Comparison of ENCODE assay signal across 22 cellular contexts in the genomic region with DNA sequence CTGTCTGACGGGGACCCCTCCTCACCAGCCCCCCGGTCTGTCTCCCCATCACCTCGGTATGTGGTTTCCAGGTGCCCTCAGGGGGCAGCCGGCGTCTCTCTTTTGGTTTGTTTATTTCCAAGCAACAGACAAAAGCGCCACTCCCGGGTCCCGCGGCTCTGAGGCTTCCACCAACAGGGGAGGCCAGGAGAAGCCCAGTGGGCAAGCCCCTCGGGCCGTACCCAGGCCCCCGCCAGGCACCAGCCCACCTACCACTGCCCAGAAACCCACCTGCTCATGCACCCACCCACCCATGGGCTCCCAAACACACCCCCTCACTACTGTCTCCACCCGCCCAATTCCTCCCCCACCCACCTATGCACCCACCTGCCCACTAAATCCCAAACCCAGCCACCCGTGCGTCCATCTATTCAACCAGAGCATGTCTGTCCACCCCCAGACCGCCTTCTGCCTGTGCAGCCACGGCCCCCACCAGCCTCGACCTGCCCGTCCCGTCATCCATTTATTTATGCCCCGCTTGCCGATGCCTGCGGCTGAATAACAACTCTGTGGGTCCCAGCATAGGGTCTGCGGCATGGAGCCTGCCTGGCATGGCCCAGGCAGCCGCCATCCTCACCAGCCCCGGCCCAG.
DNase-seq lines count a peak whose midpoint lies in the region; ATAC-seq, FAIRE-seq and TF ChIP-seq lines count a peak whose summit lies in the region.
"Had no signal": no experiment of that assay in that cellular context is flagged by ENCODE, and none has a peak within 500 bp of the region (broad histone marks: within the 10 kb centered on the region; RNA-seq: fewer than 3 reads in every experiment).

No MANE protein-coding gene starts in this region.

- H2AK5ac ChIP-seq in H9 (ENCODE audit: insufficient read length, low read length) = no peak overlapping the region
- no peak overlapping the region for H2AK5ac ChIP-seq in H1 (ENCODE audit: low read depth, low read length)

- H3K27me3 ChIP-seq in H9 (ENCODE audit: insufficient read depth, low read length) (no peaks in the 10 kb centered on the region), H1 (replicated peaks in 1 of 4; ENCODE audit: control insufficient read depth in 3 of 4, extremely low read depth in 1 of 4, insufficient read depth in 3 of 4, low read length in 3 of 4) (no peaks in the 10 kb centered on the region)

- H3K4me3 Mint-ChIP-seq in H9 = no peak overlapping the region
- H3K4me3 Mint-ChIP-seq: CD4-positive, alpha-beta T cell; CD8-positive, alpha-beta T cell had no signal

- H3K4ac ChIP-seq in H9 (ENCODE audit: low read depth, low read length) (no peak overlapping the region), H1 (replicated peaks; ENCODE audit: insufficient read length, low read depth, low read length) (no peak overlapping the region)

- H3K4me1 ChIP-seq in H9 (ENCODE audit: insufficient read depth, low read length) (no peaks in the 10 kb centered on the region; the same call in 1 of the 2 replicates), H1 (replicated peaks in 1 of 4; ENCODE audit: control insufficient read depth in 3 of 4, insufficient read depth in 4 of 4, low read length in 3 of 4) (no peaks in the 10 kb centered on the region)
- H3K4me1 ChIP-seq: BE2C, Caco-2 had no signal

- H2BK15ac ChIP-seq in H9 (ENCODE audit: low read depth, low read length) (no peak overlapping the region), H1 (ENCODE audit: low read length) (no peak overlapping the region)

- H2AFZ ChIP-seq in H9 (ENCODE audit: low read length) (no peak overlapping the region), H1 (ENCODE audit: low read length) (no peak overlapping the region)

- H3K9me3 ChIP-seq in H9 (ENCODE audit: control insufficient read depth, low read depth, low read length) (no peaks in the 10 kb centered on the region), H1 (ENCODE audit: insufficient read depth in 2 of 2, low read depth in 1 of 2, low read length in 1 of 2) (no peaks in the 10 kb centered on the region; a peak in 1 of 4 replicates)
- H3K9me3 ChIP-seq: BE2C, BLaER1, Caco-2 had no signal

- H3K27ac ChIP-seq in C4-2B = peak overlapping the region; percentile 76
- H3K27ac ChIP-seq in H9 (ENCODE audit: insufficient read length, low read depth, low read length) = no peak overlapping the region
- H3K27ac ChIP-seq in H1 (ENCODE audit: low read depth, low read length) = no peak overlapping the region
- H3K27ac ChIP-seq: BLaER1 had no signal

- H3K4me2 ChIP-seq in H9 (ENCODE audit: insufficient read depth, insufficient read length, low read length) (no peak overlapping the region), H1 (ENCODE audit: insufficient read depth in 1 of 2, low read depth in 2 of 2, low read length in 2 of 2) (no peak overlapping the region)
- H3K4me2 ChIP-seq: BLaER1 had no signal

- H3K4me1 Mint-ChIP-seq in H9 = peaks cover 0 to 6% of the 10 kb centered on the region in 2 experiments; a peak in 2 of 4 replicates

- peak overlapping the region; percentile 27; the same call in 1 of the 2 replicates for H3K14ac ChIP-seq in H9 (ENCODE audit: insufficient read depth, low read length)
- no peak overlapping the region for H3K14ac ChIP-seq in H1 (ENCODE audit: insufficient read length)

- no peak overlapping the region for H2BK20ac ChIP-seq in H9 (ENCODE audit: low read depth, low read length, poor library complexity, severe bottlenecking)
- H2BK20ac ChIP-seq in H1 (ENCODE audit: low read length) = no peak overlapping the region

- H3K23me2 ChIP-seq in H9 (ENCODE audit: insufficient read length, low read depth, low read length, poor library complexity, severe bottlenecking) (no peaks in the 10 kb centered on the region), H1 (ENCODE audit: low read depth, low read length) (no peaks in the 10 kb centered on the region)

- no peak overlapping the region for H4K8ac ChIP-seq in H9 (replicated peaks; ENCODE audit: insufficient read length, low read depth, low read length)
- H4K8ac ChIP-seq in H1 (ENCODE audit: extremely low read depth, insufficient read depth, low read length) = peak overlapping the region; percentile 68; the same call in 1 of the 2 replicates

- H3K36me3 ChIP-seq in H1 (ENCODE audit: control insufficient read depth in 2 of 4, insufficient read depth in 4 of 4, low read length in 3 of 4) = no peaks in the 10 kb centered on the region
- H3K36me3 ChIP-seq: BE2C, BLaER1 had no signal

- WGBS in H9 (ENCODE audit: extremely low coverage, insufficient read length, low lambda C conversion rate) = no CpG with 5 or more reads among the region's 26 CpGs
- 85% methylated on average over 17 of the region's 26 CpGs; no CpG with 5 or more reads in 1 of the 2 experiments for WGBS in H1 (ENCODE audit: extremely low coverage in 1 of 2, insufficient coverage in 1 of 2, insufficient read length in 1 of 2, insufficient replicate concordance in 2 of 2, low coverage in 1 of 2, low lambda C conversion rate in 2 of 2, missing lambda C conversion rate in 1 of 2), 2 experiments

- FAIRE-seq in H1 (lab: Jason Lieb, UNC) = no peak
- FAIRE-seq: A204.1, D721Med, GM12878, GM12892, GM18507 had no signal

- H3K79me1 ChIP-seq in H9 (ENCODE audit: insufficient read depth, low read depth, low read length, poor library complexity, severe bottlenecking) (no peaks in the 10 kb centered on the region), H1 (ENCODE audit: low read depth, low read length) (no peaks in the 10 kb centered on the region)

- POLR2A ChIA-PET in H1 (lab: Charles Lee; ENCODE audit: partially characterized antibody) = interaction anchor here (1.9 kb wide), 1 partner anchor 8 kb away, joined by 7 read pairs; no protein-coding TSS in a partner anchor

- CTCF ChIA-PET in H1 (lab: Charles Lee; ENCODE audit: partially characterized antibody) = interaction anchor here (0.8 to 1.5 kb wide), 3 partner anchors 10 to 75 kb away, joined by 3 to 4 read pairs (median 3); no protein-coding TSS in a partner anchor

- H3K56ac ChIP-seq in H9 (ENCODE audit: insufficient read length, low read depth, low read length) = no peak overlapping the region
- no peak overlapping the region for H3K56ac ChIP-seq in H1 (replicated peaks; ENCODE audit: insufficient read length, low read depth, low read length)

- TF ChIP-seq CTCF in C4-2B (conservative IDR thresholded peaks at IDR 0.05) (no peak), H9 (conservative IDR thresholded peaks at IDR 0.05) (no peak), H1 (IDR thresholded peaks at IDR 0.05; ENCODE audit: control extremely low read depth in 1 of 3, insufficient read depth in 1 of 3, low read depth in 1 of 3, low read length in 3 of 3) (no peak)

- H3K4me3 ChIP-seq in H1 (ENCODE audit: extremely low read depth in 1 of 4, insufficient read depth in 2 of 4, low read depth in 3 of 4, low read length in 4 of 4) = no peak overlapping the region
- H3K4me3 ChIP-seq: BLaER1, GM12878 had no signal

- TF ChIP-seq POLR2A in H1 (IDR thresholded peaks at IDR 0.05; ENCODE audit: control extremely low read depth in 1 of 2, low read depth in 2 of 2, low read length in 2 of 2) = no peak

- no peaks in the 10 kb centered on the region for H3K79me2 ChIP-seq in H9 (ENCODE audit: insufficient read depth, low read length)
- no peaks in the 10 kb centered on the region for H3K79me2 ChIP-seq in H1 (ENCODE audit: control insufficient read depth in 1 of 2, insufficient read depth in 2 of 2, low read length in 2 of 2)

- H2BK12ac ChIP-seq in H9 (ENCODE audit: insufficient read length, low read depth, low read length) (no peak overlapping the region), H1 (ENCODE audit: low read depth, low read length) (no peak overlapping the region)

- H2BK120ac ChIP-seq in H9 (ENCODE audit: low read depth, low read length, poor library complexity, severe bottlenecking) (no peak overlapping the region), H1 (replicated peaks; ENCODE audit: low read depth, low read length) (no peak overlapping the region)

- H2BK5ac ChIP-seq in H9 (ENCODE audit: insufficient read length, low read length) (no peak overlapping the region), H1 (ENCODE audit: low read depth, low read length) (no peak overlapping the region)

- H3K23ac ChIP-seq in H9 (ENCODE audit: insufficient read length, low read depth, low read length) (no peak overlapping the region), H1 (ENCODE audit: insufficient read length) (no peak overlapping the region)

- H3K18ac ChIP-seq in H9 (ENCODE audit: insufficient read length, low read depth, low read length) (no peak overlapping the region), H1 (ENCODE audit: extremely low read depth, low read length) (no peak overlapping the region)

- no peaks in the 10 kb centered on the region; a peak in 1 of 7 replicates for H3K36me3 Mint-ChIP-seq in H9 (ENCODE audit: insufficient read depth in 1 of 3, low read depth in 3 of 3)
- H3K36me3 Mint-ChIP-seq: CD8-positive, alpha-beta T cell had no signal

- H3K9ac ChIP-seq in H9 (ENCODE audit: extremely low read depth, insufficient read length, low read length) (no peak overlapping the region), H1 (replicated peaks in 1 of 4; ENCODE audit: extremely low read depth in 1 of 4, low read depth in 3 of 4, low read length in 3 of 4) (no peak overlapping the region)
- H3K9ac ChIP-seq: BLaER1 had no signal

- H3K27me3 Mint-ChIP-seq in H9 (ENCODE audit: low read depth) = peaks cover 6% of the 10 kb centered on the region

- H3K9me3 Mint-ChIP-seq in H9 = no peaks in the 10 kb centered on the region; a peak in 1 of 5 replicates
- H3K9me3 Mint-ChIP-seq: CD4-positive, alpha-beta T cell; CD8-positive, alpha-beta T cell had no signal

- no peak for DNase-seq in H9
- DNase-seq in H1 (ENCODE audit: low read depth in 1 of 2, low spot score in 2 of 2) = no peak
- no peak for DNase-seq in DMS79 treated with DMSO at 0.1 percent for 48 hours (lab: John Stamatoyannopoulos, UW)
- no peak for DNase-seq in activated gamma-delta T cell treated with Interleukin-2 at 50 U/mL for 16 hours
- DNase-seq: 8988T; ACHN; BE2C; Caco-2; Calu3; CD4-positive, alpha-beta T cell; CD8-positive, alpha-beta T cell; DND-41; EL; GDM1 had no signal

- no peak for ATAC-seq in GM21576 (IDR thresholded peaks at IDR 0.05; ENCODE audit: unreplicated experiment)
- ATAC-seq: CD8-positive, alpha-beta T cell; GM12878 had no signal

- H4K20me1 ChIP-seq in H9 (ENCODE audit: control insufficient read depth, insufficient read depth, insufficient read length) (no peaks in the 10 kb centered on the region), H1 (replicated peaks in 1 of 2; ENCODE audit: control insufficient read depth in 1 of 2, insufficient read depth in 2 of 2, low read length in 2 of 2) (no peaks in the 10 kb centered on the region)
- H4K20me1 ChIP-seq: BLaER1 had no signal

- no peak overlapping the region for H3T11ph ChIP-seq in H9 (ENCODE audit: low read length)

- H4K5ac ChIP-seq in H9 (ENCODE audit: insufficient read length, low read depth, low read length) (no peak overlapping the region), H1 (ENCODE audit: insufficient read length, low read depth, low read length) (no peak overlapping the region)

- no peak for TF ChIP-seq RAD21 in H1 (IDR thresholded peaks at IDR 0.05 in 1 of 2, conservative IDR thresholded peaks at IDR 0.05 in 1 of 2; ENCODE audit: low read depth in 2 of 2, low read length in 2 of 2)

- no peak for TF ChIP-seq EP300 in H1 (IDR thresholded peaks at IDR 0.05; ENCODE audit: borderline replicate concordance in 1 of 2, low read depth in 2 of 2, low read length in 2 of 2)

- no peak overlapping the region for H3K27ac Mint-ChIP-seq in H9
- H3K27ac Mint-ChIP-seq: CD4-positive, alpha-beta T cell; CD8-positive, alpha-beta T cell had no signal

- H4K91ac ChIP-seq in H9 (ENCODE audit: insufficient read length, low read depth, low read length) (no peak overlapping the region), H1 (replicated peaks; ENCODE audit: insufficient read length, low read length) (no peak overlapping the region)
